In the genomic region with DNA sequence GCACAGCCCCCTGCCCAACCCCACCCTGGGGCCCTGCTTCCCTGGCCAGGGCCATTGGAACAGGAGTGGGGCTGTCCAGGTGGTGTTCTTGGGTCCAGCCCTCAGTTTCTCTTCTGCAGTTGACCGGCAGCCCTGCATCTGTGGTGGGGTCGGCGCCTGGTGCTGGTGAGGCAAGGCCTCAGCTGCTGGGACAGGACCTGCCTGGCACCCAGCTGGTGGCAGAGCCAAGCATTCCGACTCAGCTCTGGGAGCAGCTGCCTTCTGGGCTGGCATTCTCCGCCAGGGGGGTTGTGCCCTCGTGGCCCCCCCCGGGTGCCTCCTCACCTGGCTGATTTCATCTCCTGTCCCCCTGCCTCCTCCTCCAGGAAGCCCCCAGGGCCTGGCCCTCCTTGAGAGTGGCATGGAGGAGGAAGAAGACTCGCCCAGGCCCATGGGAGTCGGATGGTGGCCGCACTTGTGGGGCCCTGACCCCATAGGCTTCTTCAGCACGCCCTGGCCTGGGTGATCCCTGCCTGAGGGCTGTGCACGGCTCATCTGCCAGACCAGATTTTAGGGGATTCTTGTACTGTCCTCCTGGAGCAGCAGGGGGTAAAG, we compare ENCODE assay signal across 12 cellular contexts. TPM values are rescaled to one million over a fixed set of nuclear protein-coding genes. Genes with fewer than 3 reads are reported as not detected.
DNase-seq lines count a peak whose midpoint lies in the region; ATAC-seq and TF ChIP-seq lines count a peak whose summit lies in the region.
"Had no signal": no experiment of that assay in that cellular context is flagged by ENCODE, and none has a peak within 500 bp of the region (broad histone marks: within the 10 kb centered on the region; RNA-seq: fewer than 3 reads in every experiment).

No MANE protein-coding gene starts in this region.

- whole genome bisulfite sequencing in lower leg skin, 2 donors = 59 to 64% methylated on average over 8 to 12 of the region's 12 CpGs

- H3K4me1 Mint-ChIP-seq in activated CD8-positive, alpha-beta T cell treated with anti-CD3 and anti-CD28 coated beads, Interleukin-2, amount 10 ng/mL, durations not matched to agents 7 days and 5 days (ENCODE audit: low read depth) = peaks cover 55% of the 10 kb centered on the region
- peaks cover 72% of the 10 kb centered on the region for H3K4me1 Mint-ChIP-seq in stimulated activated effector memory CD8-positive, alpha-beta T cell treated with anti-CD3 and anti-CD28 coated beads, Interleukin-12 subunit alpha, Interleukin-12 subunit beta, amount 100 ng/mL, for 72 hours

- H3K27ac ChIP-seq in HCT116 (ENCODE audit: low read depth, low read length) (peak overlapping the region; percentile 32; the same call in 1 of the 2 replicates), lower lobe of right lung (peak overlapping the region; percentile 67)

- H3K9ac ChIP-seq in HCT116 (ENCODE audit: low read length) = no peak overlapping the region

- H3K4me2 ChIP-seq in HCT116 (ENCODE audit: low read length) = no peak overlapping the region

- POLR2A ChIA-PET in HCT116 (lab: Charles Lee) = interaction anchor here (2.5 kb wide), 1 partner anchor 11 kb away, joined by 12 read pairs; the partner anchor contains the start of gene CD81
- POLR2A ChIA-PET in activated CD8-positive, alpha-beta T cell treated with anti-CD3 and anti-CD28 coated beads, Interleukin-2, amount 10 ng/mL, durations not matched to agents 7 days and 5 days (lab: Charles Lee) = interaction anchor here (1.2 to 4.1 kb wide), 4 partner anchors 11 to 84 kb away, joined by 4 to 56 read pairs (median 20); partner anchors contain the start of genes CD81 and TSSC4

- no peak for TF ChIP-seq RAD21 in HCT116 (IDR thresholded peaks at IDR 0.05; ENCODE audit: low read depth)

- H3K9me3 ChIP-seq in HCT116 (ENCODE audit: control insufficient read depth in 1 of 2, insufficient read depth in 1 of 2, low read depth in 1 of 2, low read length in 2 of 2) (no peaks in the 10 kb centered on the region), lower lobe of right lung (no peaks in the 10 kb centered on the region)

- H3K9me2 ChIP-seq in HCT116 (ENCODE audit: insufficient read depth) = no peaks in the 10 kb centered on the region

- RAD21 ChIA-PET in HCT116 (lab: Charles Lee; ENCODE audit: low non-redundant PET in 1 of 2, low total read pairs in 2 of 2, uncharacterized antibody in 2 of 2, unreplicated experiment in 2 of 2) = no interaction called here

- TF ChIP-seq POLR2A in HCT116 (IDR thresholded peaks at IDR 0.05; ENCODE audit: borderline replicate concordance, extremely low read depth, insufficient read depth, insufficient read length) (no peak), lower leg skin (IDR thresholded peaks at IDR 0.05) (no peak)

- intact Hi-C loops in HCT116 (cut with micrococcal nuclease) = no loop called here
- intact Hi-C loops in lower lobe of right lung (cut with DNase I) = no loop called here
- intact Hi-C loops in lower leg skin (cut with DNase I; ENCODE audit: low total_unique reads) = no loop called here

- H3K27me3 Mint-ChIP-seq in activated CD8-positive, alpha-beta T cell treated with anti-CD3 and anti-CD28 coated beads, Interleukin-2, amount 10 ng/mL, durations not matched to agents 7 days and 5 days (ENCODE audit: low read depth) = no peaks in the 10 kb centered on the region
- H3K27me3 Mint-ChIP-seq: activated naive CD8-positive, alpha-beta T cell had no signal

- ATAC-seq in HCT116 = no peak
- ATAC-seq in activated CD8-positive, alpha-beta T cell treated with anti-CD3 and anti-CD28 coated beads, Interleukin-2, amount 10 ng/mL, durations not matched to agents 7 days and 5 days = no peak
- ATAC-seq in lower lobe of right lung = no peak
- no peak for ATAC-seq in stimulated activated effector memory CD8-positive, alpha-beta T cell treated with anti-CD3 and anti-CD28 coated beads, Interleukin-12 subunit alpha, Interleukin-12 subunit beta, amount 100 ng/mL, for 72 hours
- no peak for ATAC-seq in HG02588 (IDR thresholded peaks at IDR 0.05; ENCODE audit: unreplicated experiment)

- H3K36me3 ChIP-seq in HCT116 (ENCODE audit: control insufficient read depth in 1 of 2, insufficient read depth in 2 of 2, low read length in 2 of 2) = peaks cover 9 to 10% of the 10 kb centered on the region in 2 experiments; a peak in 3 of 4 replicates
- H3K36me3 ChIP-seq in lower lobe of right lung = peaks cover 61% of the 10 kb centered on the region

- no peak overlapping the region for H2AFZ ChIP-seq in HCT116 (ENCODE audit: low read depth, low read length, poor library complexity, severe bottlenecking)

- peak overlapping the region; percentile 73 for H3K27ac Mint-ChIP-seq in activated CD8-positive, alpha-beta T cell treated with anti-CD3 and anti-CD28 coated beads, Interleukin-2, amount 10 ng/mL, durations not matched to agents 7 days and 5 days
- H3K27ac Mint-ChIP-seq in stimulated activated effector memory CD8-positive, alpha-beta T cell treated with anti-CD3 and anti-CD28 coated beads, Interleukin-12 subunit alpha, Interleukin-12 subunit beta, amount 100 ng/mL, for 72 hours = peak overlapping the region; percentile 91
- H3K27ac Mint-ChIP-seq: activated naive CD8-positive, alpha-beta T cell had no signal

- peaks cover 97% of the 10 kb centered on the region for H3K79me2 ChIP-seq in HCT116 (ENCODE audit: insufficient read depth, low read length)

- H4K20me1 ChIP-seq in HCT116 (ENCODE audit: insufficient read depth) = peaks cover 10% of the 10 kb centered on the region; the same call in 1 of the 2 replicates

- no peak overlapping the region for H3K4me3 Mint-ChIP-seq in activated CD8-positive, alpha-beta T cell treated with anti-CD3 and anti-CD28 coated beads, Interleukin-2, amount 10 ng/mL, durations not matched to agents 7 days and 5 days
- H3K4me3 Mint-ChIP-seq in stimulated activated effector memory CD8-positive, alpha-beta T cell treated with anti-CD3 and anti-CD28 coated beads, Interleukin-12 subunit alpha, Interleukin-12 subunit beta, amount 100 ng/mL, for 72 hours = peak overlapping the region; percentile 36
- H3K4me3 Mint-ChIP-seq: activated naive CD8-positive, alpha-beta T cell had no signal

- DNase-seq in HCT116 (ENCODE audit: low read depth, low spot score) (no peak), lower lobe of right lung (no peak), GM19238 (ENCODE audit: insufficient read length, low spot score) (no peak), lower leg skin (ENCODE audit: low spot score in 2 of 2) (no peak), NCI-H1417 treated with DMSO at 0.1 percent for 48 hours (lab: John Stamatoyannopoulos, UW) (no peak)
- no peak for DNase-seq in activated CD8-positive, alpha-beta T cell treated with anti-CD3 and anti-CD28 coated beads, Interleukin-2, amount 10 ng/mL, durations not matched to agents 7 days and 5 days
- no peak for DNase-seq in stimulated activated effector memory CD8-positive, alpha-beta T cell treated with anti-CD3 and anti-CD28 coated beads, Interleukin-12 subunit alpha, Interleukin-12 subunit beta, amount 100 ng/mL, for 72 hours (ENCODE audit: low spot score in 2 of 2)
- DNase-seq: Calu3; effector CD8-positive, alpha-beta T cell; NCI-H1092 had no signal

- H3K4me1 ChIP-seq in HCT116 (ENCODE audit: control insufficient read depth in 1 of 2, insufficient read depth in 2 of 2, low read length in 2 of 2) (peaks cover 12 to 36% of the 10 kb centered on the region in 2 experiments), lower lobe of right lung (peaks cover 75% of the 10 kb centered on the region)

- H3K36me3 Mint-ChIP-seq in activated CD8-positive, alpha-beta T cell treated with anti-CD3 and anti-CD28 coated beads, Interleukin-2, amount 10 ng/mL, durations not matched to agents 7 days and 5 days (ENCODE audit: low read depth) = peaks cover 8% of the 10 kb centered on the region
- peaks cover 51% of the 10 kb centered on the region for H3K36me3 Mint-ChIP-seq in stimulated activated effector memory CD8-positive, alpha-beta T cell treated with anti-CD3 and anti-CD28 coated beads, Interleukin-12 subunit alpha, Interleukin-12 subunit beta, amount 100 ng/mL, for 72 hours
- H3K36me3 Mint-ChIP-seq: activated naive CD8-positive, alpha-beta T cell had no signal

- BruUV-seq in HCT116 (replicated peaks; lab: Mats Ljungman, UMichigan) = no TSS peak

- CTCF ChIA-PET in HCT116 (lab: Charles Lee) = no interaction called here
- CTCF ChIA-PET in activated CD8-positive, alpha-beta T cell treated with anti-CD3 and anti-CD28 coated beads, Interleukin-2, amount 10 ng/mL, durations not matched to agents 7 days and 5 days (lab: Charles Lee) = interaction anchor here (1.2 to 3.0 kb wide), 3 partner anchors 11 to 85 kb away, joined by 3 to 27 read pairs (median 19); partner anchors contain the start of gene TSSC4

- H3K27me3 ChIP-seq in HCT116 (ENCODE audit: insufficient read depth, low read length) (no peaks in the 10 kb centered on the region), lower lobe of right lung (ENCODE audit: low read depth) (no peaks in the 10 kb centered on the region)

- no peaks in the 10 kb centered on the region for H3K9me3 Mint-ChIP-seq in activated CD8-positive, alpha-beta T cell treated with anti-CD3 and anti-CD28 coated beads, Interleukin-2, amount 10 ng/mL, durations not matched to agents 7 days and 5 days (ENCODE audit: insufficient read depth)
- no peaks in the 10 kb centered on the region for H3K9me3 Mint-ChIP-seq in stimulated activated effector memory CD8-positive, alpha-beta T cell treated with anti-CD3 and anti-CD28 coated beads, Interleukin-12 subunit alpha, Interleukin-12 subunit beta, amount 100 ng/mL, for 72 hours

- no peak for TF ChIP-seq CTCF in HCT116 (IDR thresholded peaks at IDR 0.05 in 2 of 3, conservative IDR thresholded peaks at IDR 0.05 in 1 of 3; ENCODE audit: borderline replicate concordance in 1 of 3, insufficient read depth in 1 of 3, low read depth in 2 of 3, low read length in 2 of 3)
- no peak for TF ChIP-seq CTCF in lower lobe of right lung (IDR thresholded peaks at IDR 0.05)
- no peak for TF ChIP-seq CTCF in lower leg skin (IDR thresholded peaks at IDR 0.05)

- H3K4me3 ChIP-seq in HCT116 (replicated peaks in 1 of 2; ENCODE audit: low read depth in 1 of 2, low read length in 2 of 2) (no peak overlapping the region), lower lobe of right lung (no peak overlapping the region), lower leg skin (ENCODE audit: low read depth, poor library complexity, severe bottlenecking) (no peak overlapping the region)

RNA-seq across cellular contexts. Expression of gene CD81, which starts 11.4 kb away (rescaled TPM):
- 296 TPM for total RNA-seq in HCT116 (2021; ENCODE audit: unreplicated experiment)
- 454 and 578 TPM in 2 replicates for polyA plus RNA-seq in HCT116 (2012)
- 100 to 1,000 TPM; 142 to 145 TPM for total RNA-seq in activated CD8-positive, alpha-beta T cell treated with anti-CD3 and anti-CD28 coated beads, Interleukin-2, amount 10 ng/mL, durations not matched to agents 7 days and 5 days
- 850 TPM for total RNA-seq in lower lobe of right lung
- total RNA-seq in lower leg skin = 100 to 1,000 TPM; 189 to 337 (median 250) TPM

RNA-seq across cellular contexts. Expression of gene TSSC4, which starts 12.0 kb away (rescaled TPM):
- 47.1 TPM for total RNA-seq in HCT116 (2021; ENCODE audit: unreplicated experiment)
- 40.5 and 46.1 TPM in 2 replicates for polyA plus RNA-seq in HCT116 (2012)
- total RNA-seq in activated CD8-positive, alpha-beta T cell treated with anti-CD3 and anti-CD28 coated beads, Interleukin-2, amount 10 ng/mL, durations not matched to agents 7 days and 5 days = 10 to 100 TPM; 45.3 to 49.4 TPM
- 38.8 TPM for total RNA-seq in lower lobe of right lung
- total RNA-seq in lower leg skin = 10 to 100 TPM; 45.6 to 58.7 (median 55.8) TPM

RNA-seq across cellular contexts. Expression of gene TRPM5, which starts 55.8 kb away (rescaled TPM):
- 0.07 TPM for total RNA-seq in HCT116 (2021; ENCODE audit: unreplicated experiment)
- polyA plus RNA-seq in HCT116 (2012) = not detected in 2 replicates
- total RNA-seq in activated CD8-positive, alpha-beta T cell treated with anti-CD3 and anti-CD28 coated beads, Interleukin-2, amount 10 ng/mL, durations not matched to agents 7 days and 5 days = not detected
- not detected for total RNA-seq in lower lobe of right lung
- total RNA-seq in lower leg skin = not detected
- total RNA-seq: Calu3 had no signal

RNA-seq across cellular contexts. Expression of gene KCNQ1, which starts 56.3 kb away (rescaled TPM):
- 10.7 TPM for total RNA-seq in HCT116 (2021; ENCODE audit: unreplicated experiment)
- polyA plus RNA-seq in HCT116 (2012) = 8.5 and 10.8 TPM in 2 replicates
- 10 to 100 TPM; 20.4 to 26.0 TPM for total RNA-seq in activated CD8-positive, alpha-beta T cell treated with anti-CD3 and anti-CD28 coated beads, Interleukin-2, amount 10 ng/mL, durations not matched to agents 7 days and 5 days
- 51.0 TPM for total RNA-seq in lower lobe of right lung
- total RNA-seq in lower leg skin = 1 to 10 TPM in 3 of 4 donors, under 1 TPM in 1; 0.81 to 2.2 (median 1.6) TPM
